Comparison of ENCODE assay signal across 2 cellular contexts in the genomic region with DNA sequence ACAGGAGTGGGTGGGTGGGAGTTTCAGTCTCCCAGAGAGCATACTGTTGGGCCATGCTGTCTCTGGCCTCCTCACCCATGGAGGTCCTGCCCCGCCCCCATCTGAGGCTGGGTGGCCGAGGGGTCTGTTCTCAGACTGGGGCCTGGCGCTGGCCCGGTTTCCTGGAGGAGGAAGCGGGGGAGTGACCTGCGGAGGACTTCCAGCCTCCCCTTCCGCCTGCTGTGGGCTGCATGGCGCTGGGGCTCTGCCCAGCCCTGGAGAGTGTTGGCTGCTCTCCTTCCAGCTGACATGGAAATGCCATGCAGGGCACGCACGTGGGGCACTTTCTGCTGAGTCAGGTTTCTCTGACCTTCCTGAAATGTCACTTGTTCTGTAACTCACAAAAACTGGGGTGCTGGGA.
TF ChIP-seq lines count a peak whose summit lies in the region.

No MANE protein-coding gene starts in this region.

TF ChIP-seq in H1, 55 proteins besides CTCF, POLR2A, EP300 and RAD21:
- no peak for TF ChIP-seq KDM4A (IDR thresholded peaks at IDR 0.05; ENCODE audit: low read depth, low read length, severe bottlenecking)
- TF ChIP-seq MAFK (IDR thresholded peaks at IDR 0.05; ENCODE audit: low read depth, low read length): peak; percentile 80
- TF ChIP-seq BACH1 (IDR thresholded peaks at IDR 0.05; ENCODE audit: low read length): peak; percentile 64; the same call in 1 of the 2 replicates
- TF ChIP-seq SAP30 (IDR thresholded peaks at IDR 0.05; ENCODE audit: insufficient read depth, insufficient replicate concordance, low read length): no peak

TF ChIP-seq in liver, 16 proteins besides CTCF, POLR2A, EP300 and RAD21:
- TF ChIP-seq NR2F2 (IDR thresholded peaks at IDR 0.05) (peak; percentile 71), RXRA (IDR thresholded peaks at IDR 0.05) (peak in 1 of 2 donors; percentile 37), HNF4A (conservative IDR thresholded peaks at IDR 0.05) (no peak)
- TF ChIP-seq, protein P1, sequence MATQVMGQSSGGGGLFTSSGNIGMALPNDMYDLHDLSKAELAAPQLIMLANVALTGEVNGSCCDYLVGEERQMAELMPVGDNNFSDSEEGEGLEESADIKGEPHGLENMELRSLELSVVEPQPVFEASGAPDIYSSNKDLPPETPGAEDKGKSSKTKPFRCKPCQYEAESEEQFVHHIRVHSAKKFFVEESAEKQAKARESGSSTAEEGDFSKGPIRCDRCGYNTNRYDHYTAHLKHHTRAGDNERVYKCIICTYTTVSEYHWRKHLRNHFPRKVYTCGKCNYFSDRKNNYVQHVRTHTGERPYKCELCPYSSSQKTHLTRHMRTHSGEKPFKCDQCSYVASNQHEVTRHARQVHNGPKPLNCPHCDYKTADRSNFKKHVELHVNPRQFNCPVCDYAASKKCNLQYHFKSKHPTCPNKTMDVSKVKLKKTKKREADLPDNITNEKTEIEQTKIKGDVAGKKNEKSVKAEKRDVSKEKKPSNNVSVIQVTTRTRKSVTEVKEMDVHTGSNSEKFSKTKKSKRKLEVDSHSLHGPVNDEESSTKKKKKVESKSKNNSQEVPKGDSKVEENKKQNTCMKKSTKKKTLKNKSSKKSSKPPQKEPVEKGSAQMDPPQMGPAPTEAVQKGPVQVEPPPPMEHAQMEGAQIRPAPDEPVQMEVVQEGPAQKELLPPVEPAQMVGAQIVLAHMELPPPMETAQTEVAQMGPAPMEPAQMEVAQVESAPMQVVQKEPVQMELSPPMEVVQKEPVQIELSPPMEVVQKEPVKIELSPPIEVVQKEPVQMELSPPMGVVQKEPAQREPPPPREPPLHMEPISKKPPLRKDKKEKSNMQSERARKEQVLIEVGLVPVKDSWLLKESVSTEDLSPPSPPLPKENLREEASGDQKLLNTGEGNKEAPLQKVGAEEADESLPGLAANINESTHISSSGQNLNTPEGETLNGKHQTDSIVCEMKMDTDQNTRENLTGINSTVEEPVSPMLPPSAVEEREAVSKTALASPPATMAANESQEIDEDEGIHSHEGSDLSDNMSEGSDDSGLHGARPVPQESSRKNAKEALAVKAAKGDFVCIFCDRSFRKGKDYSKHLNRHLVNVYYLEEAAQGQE (IDR thresholded peaks at IDR 0.05): no peak
